11 cellular contexts compared by ENCODE assay signal in genomic region chr10:119755446-119755845, GRCh38.
"Had no signal": no experiment of that assay in that cellular context is flagged by ENCODE, and none has a peak within 500 bp of the region (broad histone marks: within the 10 kb centered on the region; RNA-seq: fewer than 3 reads in every experiment).

No MANE protein-coding gene starts in this region.

- DNase-seq: activated CD4-positive, alpha-beta T cell treated with anti-CD3 and anti-CD28 coated beads for 48 hours; activated CD8-positive, alpha-beta T cell treated with anti-CD3 and anti-CD28 coated beads, Interleukin-2, amount 10 ng/mL, durations not matched to agents 7 days and 5 days; activated naive CD4-positive, alpha-beta T cell treated with Interleukin-2 at 50 U/mL for 16 hours; left ventricle myocardium superior; mesenchymal stem cell; retina; small intestine; thyroid gland had no signal

- H3K9me3 Mint-ChIP-seq: activated T-helper 1 cell treated with anti-CD3 and anti-CD28 coated beads, Interleukin-12 subunit alpha, Interleukin-12 subunit beta, Interleukin-2, Interleukin-4 antibody, amounts not matched to agents 30 ng/mL and 10 ng/mL and 1 ng/mL, durations not matched to agents 14 hours and 24 hours and 36 hours; WTC11 had no signal

- H3K36me3 ChIP-seq: pancreas, thyroid gland had no signal

- H3K27me3 ChIP-seq: pancreas, thyroid gland had no signal

- H3K36me3 Mint-ChIP-seq: WTC11 had no signal

- H3K9me3 ChIP-seq: pancreas, thyroid gland had no signal

- ATAC-seq: activated CD8-positive, alpha-beta T cell treated with anti-CD3 and anti-CD28 coated beads, Interleukin-2, amount 10 ng/mL, durations not matched to agents 7 days and 5 days; left ventricle myocardium superior; WTC11 had no signal

- H3K4me3 Mint-ChIP-seq: activated CD8-positive, alpha-beta T cell treated with anti-CD3 and anti-CD28 coated beads, Interleukin-2, amount 10 ng/mL, durations not matched to agents 7 days and 5 days; activated T-helper 1 cell treated with anti-CD3 and anti-CD28 coated beads, Interleukin-12 subunit alpha, Interleukin-12 subunit beta, Interleukin-2, Interleukin-4 antibody, amounts not matched to agents 30 ng/mL and 10 ng/mL and 1 ng/mL, durations not matched to agents 14 hours and 24 hours and 36 hours; WTC11 had no signal

- H3K27ac ChIP-seq: pancreas, thyroid gland had no signal

- H3K4me3 ChIP-seq: pancreas, thyroid gland had no signal

- H3K27ac Mint-ChIP-seq: activated CD8-positive, alpha-beta T cell treated with anti-CD3 and anti-CD28 coated beads, Interleukin-2, amount 10 ng/mL, durations not matched to agents 7 days and 5 days; activated T-helper 1 cell treated with anti-CD3 and anti-CD28 coated beads, Interleukin-12 subunit alpha, Interleukin-12 subunit beta, Interleukin-2, Interleukin-4 antibody, amounts not matched to agents 30 ng/mL and 10 ng/mL and 1 ng/mL, durations not matched to agents 14 hours and 24 hours and 36 hours had no signal
